25 cellular contexts compared by ENCODE assay signal in genomic region chr11:45560935-45561330, GRCh38.
DNase-seq lines count a peak whose midpoint lies in the region; ATAC-seq and TF ChIP-seq lines count a peak whose summit lies in the region.
"Had no signal": no experiment of that assay in that cellular context is flagged by ENCODE, and none has a peak within 500 bp of the region (broad histone marks: within the 10 kb centered on the region; RNA-seq: fewer than 3 reads in every experiment).

No MANE protein-coding gene starts in this region.

- H3K9me3 ChIP-seq in SK-N-SH (no peaks in the 10 kb centered on the region), testis (no peaks in the 10 kb centered on the region), ascending aorta (no peaks in the 10 kb centered on the region), left ventricle myocardium inferior (replicated peaks) (peaks cover 6% of the 10 kb centered on the region)
- H3K9me3 ChIP-seq: BLaER1, left lung, pancreas, right atrium auricular region, suprapubic skin had no signal

- TF ChIP-seq CTCF in SK-N-SH (IDR thresholded peaks at IDR 0.05) (no peak), nephron (IDR thresholded peaks at IDR 0.05; ENCODE audit: unreplicated experiment in 3 of 3) (no peak), testis (IDR thresholded peaks at IDR 0.05) (no peak), ascending aorta (IDR thresholded peaks at IDR 0.05) (no peak), left ventricle myocardium inferior (IDR thresholded peaks at IDR 0.05; ENCODE audit: borderline replicate concordance) (no peak)

- CTCF ChIA-PET in SK-N-SH (lab: Yijun Ruan, JAX), result interaction anchor here (1.0 to 3.3 kb wide), 5 partner anchors 9 to 211 kb away, joined by 3 to 10 read pairs (median 5); no protein-coding TSS in a partner anchor

- no peak overlapping the region for H3K9ac ChIP-seq in SK-N-SH
- H3K9ac ChIP-seq: BLaER1 had no signal

- peaks cover 0 to 11% of the 10 kb centered on the region in 2 experiments; a peak in 1 of 4 replicates for H3K4me1 ChIP-seq in SK-N-SH (ENCODE audit: control insufficient read depth in 1 of 2, insufficient read depth in 2 of 2, low read depth in 1 of 2, low read length in 1 of 2)
- peaks cover 13% of the 10 kb centered on the region for H3K4me1 ChIP-seq in testis
- no peaks in the 10 kb centered on the region for H3K4me1 ChIP-seq in ascending aorta
- H3K4me1 ChIP-seq in left ventricle myocardium inferior, result peaks cover 23% of the 10 kb centered on the region
- H3K4me1 ChIP-seq: BLaER1, left lung, pancreas had no signal

- no peak overlapping the region for H3K27ac ChIP-seq in SK-N-SH (ENCODE audit: low read depth in 2 of 2, low read length in 1 of 2)
- no peak overlapping the region for H3K27ac ChIP-seq in testis
- H3K27ac ChIP-seq in ascending aorta, result no peak overlapping the region
- H3K27ac ChIP-seq in left ventricle myocardium inferior (replicated peaks), result no peak overlapping the region
- H3K27ac ChIP-seq: BLaER1, dorsolateral prefrontal cortex, left lung, pancreas, right atrium auricular region, suprapubic skin had no signal

- H3K4me2 ChIP-seq in SK-N-SH, result no peak overlapping the region
- H3K4me2 ChIP-seq: BLaER1 had no signal

- TF ChIP-seq RAD21 in SK-N-SH (IDR thresholded peaks at IDR 0.05; ENCODE audit: low read length), result no peak

- intact Hi-C loops in testis (cut with DNase I; ENCODE audit: low total_unique reads), result no loop called here
- intact Hi-C loops in ascending aorta (cut with DNase I), result no loop called here
- intact Hi-C loops in left ventricle myocardium inferior (cut with micrococcal nuclease), result no loop called here

- no peak overlapping the region for H3K4me3 ChIP-seq in SK-N-SH (ENCODE audit: low read depth in 2 of 2, low read length in 1 of 2)
- H3K4me3 ChIP-seq in testis, result no peak overlapping the region
- no peak overlapping the region for H3K4me3 ChIP-seq in ascending aorta
- no peak overlapping the region for H3K4me3 ChIP-seq in left ventricle myocardium inferior
- H3K4me3 ChIP-seq: BLaER1, dorsolateral prefrontal cortex, left lung, pancreas, right atrium auricular region, suprapubic skin had no signal

- peaks cover 11% of the 10 kb centered on the region for H3K9me3 Mint-ChIP-seq in nephron

- POLR2A ChIA-PET in SK-N-SH (lab: Yijun Ruan, JAX), result interaction anchor here (0.6 kb wide), 1 partner anchor 96 kb away, joined by 3 read pairs; no protein-coding TSS in a partner anchor

- peak; percentile 64 for DNase-seq in SK-N-SH
- DNase-seq in NCI-H69 (lab: John Stamatoyannopoulos, UW), result peak; percentile 95
- DNase-seq in testis, result peak; percentile 37
- DNase-seq in ascending aorta (ENCODE audit: low spot score in 2 of 2), result no peak
- no peak for DNase-seq in left ventricle myocardium inferior
- no peak for DNase-seq in activated gamma-delta T cell treated with Interleukin-2 at 50 U/mL for 16 hours
- DNase-seq: ACHN; activated CD4-positive, alpha-beta T cell treated with anti-CD3 and anti-CD28 coated beads for 4 hours; activated CD8-positive, alpha-beta memory T cell treated with anti-CD3 and anti-CD28 coated beads for 24 hours; activated naive CD4-positive, alpha-beta T cell; activated T-cell treated with anti-CD3 and anti-CD28 coated beads, Interleukin-2, amount 50 U/mL, for 1 hour; DND-41; KBM-7; left lung; naive B cell; NCI-H187; pancreas; stimulated activated CD4-positive, alpha-beta T cell treated with anti-CD3 and anti-CD28 coated beads, Interleukin-4, amount 100 ng/mL, for 4 hours; stimulated activated naive B cell treated with anti-CD40 and anti-IgM and Interleukin-4, amounts not matched to agents 10 μg/mL and 1 μg/mL and 100 μg/mL, for 72 hours had no signal

- WGBS in SK-N-SH (ENCODE audit: low lambda C conversion rate), result 53% methylated on average over 11 of the region's 12 CpGs
- 59 to 61% methylated on average over 11 to 12 of the region's 12 CpGs for WGBS in testis, 2 donors

- no peaks in the 10 kb centered on the region for H3K36me3 Mint-ChIP-seq in nephron (ENCODE audit: low read depth)

- TF ChIP-seq EP300 in SK-N-SH (IDR thresholded peaks at IDR 0.05; ENCODE audit: borderline replicate concordance in 1 of 2, low read depth in 1 of 2, low read length in 1 of 2), result no peak

- H3K27ac Mint-ChIP-seq in nephron, result peak overlapping the region; percentile 8 to 91 (median 70)
- H3K27ac Mint-ChIP-seq: naive B cell; stimulated activated naive B cell treated with anti-CD40 and anti-IgM and Interleukin-4, amounts not matched to agents 10 μg/mL and 1 μg/mL and 100 μg/mL, for 72 hours had no signal

- ATAC-seq in SK-N-SH treated with all-trans-retinoic acid at 6 μM for 48 hours, result no peak
- ATAC-seq: left lung; pancreas; stimulated activated naive B cell treated with anti-CD40 and anti-IgM and Interleukin-4, amounts not matched to agents 10 μg/mL and 1 μg/mL and 100 μg/mL, for 72 hours had no signal

- TF ChIP-seq POLR2A in testis (IDR thresholded peaks at IDR 0.05), result no peak

- H3K36me3 ChIP-seq in SK-N-SH (replicated peaks in 1 of 2; ENCODE audit: control insufficient read depth in 1 of 2, insufficient read depth in 2 of 2, low read length in 1 of 2) (no peaks in the 10 kb centered on the region), testis (ENCODE audit: low read depth, missing control alignments) (no peaks in the 10 kb centered on the region), ascending aorta (no peaks in the 10 kb centered on the region), left ventricle myocardium inferior (no peaks in the 10 kb centered on the region)
- H3K36me3 ChIP-seq: BLaER1, left lung, pancreas, right atrium auricular region, suprapubic skin had no signal

- H3K27me3 ChIP-seq in SK-N-SH (ENCODE audit: insufficient read depth) (no peaks in the 10 kb centered on the region; the same call in 1 of the 2 replicates), testis (no peaks in the 10 kb centered on the region), ascending aorta (no peaks in the 10 kb centered on the region), left ventricle myocardium inferior (ENCODE audit: low read depth) (peaks cover 29% of the 10 kb centered on the region)
- H3K27me3 ChIP-seq: BLaER1, pancreas, right atrium auricular region had no signal

- H2AFZ ChIP-seq in SK-N-SH (ENCODE audit: low read depth), result no peak overlapping the region

- no peaks in the 10 kb centered on the region for H3K79me2 ChIP-seq in SK-N-SH (ENCODE audit: insufficient read depth)

- no peak overlapping the region for H3K4me3 Mint-ChIP-seq in nephron
- H3K4me3 Mint-ChIP-seq: stimulated activated naive B cell treated with anti-CD40 and anti-IgM and Interleukin-4, amounts not matched to agents 10 μg/mL and 1 μg/mL and 100 μg/mL, for 72 hours had no signal

- H4K20me1 ChIP-seq in SK-N-SH (ENCODE audit: insufficient read depth), result no peaks in the 10 kb centered on the region
- H4K20me1 ChIP-seq: BLaER1 had no signal

- peaks cover 38% of the 10 kb centered on the region for H3K4me1 Mint-ChIP-seq in nephron
- H3K4me1 Mint-ChIP-seq: stimulated activated naive B cell treated with anti-CD40 and anti-IgM and Interleukin-4, amounts not matched to agents 10 μg/mL and 1 μg/mL and 100 μg/mL, for 72 hours had no signal

- H3K27me3 Mint-ChIP-seq in nephron (ENCODE audit: low read depth), result peaks cover 34% of the 10 kb centered on the region

- no peaks in the 10 kb centered on the region for H3K9me2 ChIP-seq in SK-N-SH

- H3F3A ChIP-seq in SK-N-SH (replicated peaks; ENCODE audit: insufficient read depth), result no peaks in the 10 kb centered on the region

TF ChIP-seq in SK-N-SH, 30 proteins besides CTCF, POLR2A, EP300 and RAD21 (continues in another document):
- TF ChIP-seq FOSL2 (IDR thresholded peaks at IDR 0.05; ENCODE audit: borderline replicate concordance, low read depth), result no peak
- no peak for TF ChIP-seq RFX5 (IDR thresholded peaks at IDR 0.05; ENCODE audit: low read length)
- TF ChIP-seq SIN3A (IDR thresholded peaks at IDR 0.05; ENCODE audit: borderline replicate concordance, low read depth, low read length), result no peak
- TF ChIP-seq NFIC (IDR thresholded peaks at IDR 0.05; ENCODE audit: borderline replicate concordance), result no peak
- TF ChIP-seq POLR2AphosphoS5 (IDR thresholded peaks at IDR 0.05; ENCODE audit: low read depth, low read length), result no peak
- TF ChIP-seq YY1 (IDR thresholded peaks at IDR 0.05; ENCODE audit: low read depth), result no peak
- no peak for TF ChIP-seq FOXJ3 (CRISPR knock-in tag; IDR thresholded peaks at IDR 0.05)
- TF ChIP-seq IRF3 (IDR thresholded peaks at IDR 0.05; ENCODE audit: low read depth, low read length), result no peak
- no peak for TF ChIP-seq GABPA (IDR thresholded peaks at IDR 0.05; ENCODE audit: low read depth)
- TF ChIP-seq JUND (IDR thresholded peaks at IDR 0.05), result no peak

TF ChIP-seq in SK-N-SH treated with all-trans-retinoic acid at 6 μM for 48 hours, 23 proteins besides CTCF, POLR2A, EP300 and RAD21 (continues in another document):
- TF ChIP-seq TOX (CRISPR knock-in tag; IDR thresholded peaks at IDR 0.05; ENCODE audit: borderline replicate concordance) (no peak), ZFP30 (CRISPR knock-in tag; IDR thresholded peaks at IDR 0.05) (no peak), CSDC2 (CRISPR knock-in tag; IDR thresholded peaks at IDR 0.05) (no peak), PPARA (CRISPR knock-in tag; IDR thresholded peaks at IDR 0.05; ENCODE audit: borderline replicate concordance) (no peak), ZNF70 (CRISPR knock-in tag; IDR thresholded peaks at IDR 0.05) (no peak), ZNF8 (CRISPR knock-in tag; IDR thresholded peaks at IDR 0.05) (no peak), CREB5 (CRISPR knock-in tag; IDR thresholded peaks at IDR 0.05; ENCODE audit: low read depth) (no peak)

Comparison
In these comparisons a context has a peak if more than half of its experiments do, and no peak if none do; other contexts are left out.
1. DNase-seq: peak in SK-N-SH (single experiment), NCI-H69 (single experiment) and testis (single experiment); none in ascending aorta (0 of 2), left ventricle myocardium inferior (single experiment) and activated gamma-delta T cell treated with Interleukin-2 at 50 U/mL for 16 hours (single experiment).